Comparison of ENCODE assay signal across 21 cellular contexts in the genomic region with DNA sequence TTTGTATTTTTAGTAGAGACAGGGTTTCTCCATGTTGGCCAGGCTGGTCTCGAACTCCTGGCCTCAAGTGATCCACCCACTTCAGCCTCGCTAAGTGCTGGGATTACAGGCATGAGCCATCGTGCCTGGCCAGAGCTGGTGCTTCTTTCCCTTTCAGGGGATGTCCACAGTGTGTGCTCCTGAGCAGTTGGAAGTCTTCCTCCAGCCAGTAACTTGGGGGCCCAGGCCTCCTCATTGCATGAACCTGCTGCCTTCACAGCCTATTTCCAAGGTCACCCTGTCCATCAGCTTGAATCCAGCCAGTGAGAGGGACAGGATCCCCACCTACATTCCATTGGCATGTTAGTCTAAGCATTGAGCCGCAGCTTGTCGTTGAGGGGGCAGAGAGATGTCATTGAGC.
"Had no signal": no experiment of that assay in that cellular context is flagged by ENCODE, and none has a peak within 500 bp of the region (broad histone marks: within the 10 kb centered on the region; RNA-seq: fewer than 3 reads in every experiment).

No MANE protein-coding gene starts in this region.

- DNase-seq: dermis blood vessel endothelial cell; dorsolateral prefrontal cortex; effector CD8-positive, alpha-beta T cell; effector memory CD8-positive, alpha-beta T cell; endodermal cell; erythroblast; esophagus squamous epithelium; foreskin fibroblast; foreskin melanocyte; gastrocnemius medialis; glutamatergic neuron; heart right ventricle; hippocampal formation; left cardiac atrium; left lung; left ventricle myocardium superior; lower lobe of right lung; mesenchymal stem cell; midbrain had no signal

- H3K27ac ChIP-seq: coronary artery, dorsolateral prefrontal cortex, epithelial cell of prostate, esophagus squamous epithelium, gastrocnemius medialis, heart right ventricle, left lung, lower lobe of right lung had no signal

- H3K4me3 ChIP-seq: coronary artery, dorsolateral prefrontal cortex, esophagus squamous epithelium, gastrocnemius medialis, heart right ventricle, left lung, lower lobe of right lung had no signal

- H3K4me1 ChIP-seq: esophagus squamous epithelium, left lung, lower lobe of right lung had no signal

- H3K9me3 ChIP-seq: esophagus squamous epithelium, gastrocnemius medialis, left lung, lower lobe of right lung had no signal

- H3K27me3 ChIP-seq: dorsolateral prefrontal cortex, esophagus squamous epithelium, gastrocnemius medialis, heart right ventricle, left lung had no signal

- H3K36me3 ChIP-seq: gastrocnemius medialis, heart right ventricle, left lung, lower lobe of right lung had no signal
